ENCODE assay signal across 15 cellular contexts in the genomic region with DNA sequence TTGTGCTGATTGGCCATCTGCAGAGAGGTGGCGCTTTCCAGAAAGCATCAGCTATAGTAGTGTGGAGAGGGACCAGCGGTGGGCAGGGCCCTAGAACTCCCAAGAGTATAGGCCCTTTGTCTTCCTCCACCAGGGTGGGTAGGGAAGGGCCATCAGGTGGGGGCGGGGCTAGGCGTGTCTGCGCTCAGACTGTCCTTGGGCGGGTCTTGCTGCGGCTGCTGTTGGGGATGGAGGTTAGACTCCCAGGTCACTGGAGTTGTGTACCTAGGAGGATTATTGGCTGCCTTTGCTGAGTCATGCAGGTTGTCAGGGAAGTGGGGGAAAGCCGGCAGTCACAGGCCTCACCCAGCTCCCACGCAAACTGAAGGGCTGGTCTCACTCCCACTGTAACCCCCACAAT. TPM values are rescaled to one million over a fixed set of nuclear protein-coding genes. Genes with fewer than 3 reads are reported as not detected.
DNase-seq lines count a peak whose midpoint lies in the region; ATAC-seq, FAIRE-seq and TF ChIP-seq lines count a peak whose summit lies in the region.
"Not testable (repeated sequence)": the region's sequence is repeated elsewhere in the genome, so short reads cannot be mapped to it uniquely, and the experiment has no call there.
"Had no signal": no experiment of that assay in that cellular context is flagged by ENCODE, and none has a peak within 500 bp of the region (broad histone marks: within the 10 kb centered on the region; RNA-seq: fewer than 3 reads in every experiment).

No MANE protein-coding gene starts in this region.

- POLR2A ChIA-PET in Caco-2 (lab: Charles Lee): not testable (repeated sequence)

- H3K9ac ChIP-seq in kidney (ENCODE audit: low read length in 2 of 2): not testable (repeated sequence)

- H3K36me3 Mint-ChIP-seq in Caco-2 (ENCODE audit: insufficient read depth, unreplicated experiment): not testable (repeated sequence)

- H3K9me3 Mint-ChIP-seq in Caco-2 (ENCODE audit: unreplicated experiment): not testable (repeated sequence)

- not testable (repeated sequence) for H3K4me3 Mint-ChIP-seq in Caco-2 (ENCODE audit: unreplicated experiment)

- H3K27ac Mint-ChIP-seq in Caco-2 (ENCODE audit: unreplicated experiment): peak overlapping the region; percentile 16

- BruUV-seq in Caco-2 (replicated peaks; lab: Mats Ljungman, UMichigan): not testable (repeated sequence)

- not testable (repeated sequence) for TF ChIP-seq CTCF in Caco-2 (IDR thresholded peaks at IDR 0.05; ENCODE audit: insufficient read depth in 1 of 2, low read depth in 1 of 2, low read length in 1 of 2, severe bottlenecking in 1 of 2, unreplicated experiment in 1 of 2); bronchial epithelial cell (IDR thresholded peaks at IDR 0.05; ENCODE audit: insufficient read depth, low read length, severe bottlenecking); kidney (IDR thresholded peaks at IDR 0.05; ENCODE audit: borderline replicate concordance, extremely low read depth, insufficient read depth); mucosa of descending colon (IDR thresholded peaks at IDR 0.05)

- CTCF ChIA-PET in Caco-2 (lab: Charles Lee): not testable (repeated sequence)

- H3K36me3 ChIP-seq in Caco-2 (ENCODE audit: control insufficient read depth, insufficient read depth, low read length); bronchial epithelial cell (ENCODE audit: control insufficient read depth, insufficient read depth, low read length); kidney (ENCODE audit: control insufficient read depth in 1 of 2, insufficient read depth in 2 of 2, low read length in 2 of 2); mucosa of descending colon (ENCODE audit: low read depth): not testable (repeated sequence)

- H3K4me1 Mint-ChIP-seq in Caco-2 (ENCODE audit: low read depth, unreplicated experiment): not testable (repeated sequence)

- not testable (repeated sequence) for H3K4me3 ChIP-seq in Caco-2 (ENCODE audit: low read depth, low read length); bronchial epithelial cell (ENCODE audit: low read depth, low read length); kidney (ENCODE audit: low read length in 2 of 2); mucosa of descending colon

- H3K9me3 ChIP-seq in Caco-2; kidney (ENCODE audit: control insufficient read depth in 1 of 2, low read length in 2 of 2); mucosa of descending colon: not testable (repeated sequence)

- intact Hi-C loops in Caco-2 (cut with micrococcal nuclease; ENCODE audit: unreplicated experiment); kidney (cut with DNase I); mucosa of descending colon (cut with DNase I, micrococcal nuclease): not testable (repeated sequence)

- peak overlapping the region; percentile 64 for H3K27ac ChIP-seq in epithelial cell of prostate
- not testable (repeated sequence) for H3K27ac ChIP-seq in kidney (ENCODE audit: low read depth in 2 of 2, low read length in 2 of 2)

- not testable (repeated sequence) for ATAC-seq in mucosa of descending colon

- not testable (repeated sequence) for H3K4me1 ChIP-seq in Caco-2; kidney (ENCODE audit: control insufficient read depth in 1 of 2, insufficient read depth in 1 of 2, low read depth in 1 of 2, low read length in 2 of 2); mucosa of descending colon (ENCODE audit: low read depth)

- H3K27me3 ChIP-seq in Caco-2 (replicated peaks; ENCODE audit: control insufficient read depth, insufficient read depth, low read length); bronchial epithelial cell (ENCODE audit: control insufficient read depth, insufficient read depth, low read length): not testable (repeated sequence)

- not testable (repeated sequence) for H3K27me3 Mint-ChIP-seq in Caco-2 (ENCODE audit: insufficient read depth, unreplicated experiment)

- DNase-seq in Caco-2; epithelial cell of prostate (ENCODE audit: low read depth, low spot score): not testable (repeated sequence)
- DNase-seq in HT-29 (ENCODE audit: low spot score): peak; percentile 20
- DNase-seq in NCI-H69 (lab: John Stamatoyannopoulos, UW): peak; percentile 54
- DNase-seq in SW480 (ENCODE audit: low spot score): peak; percentile 80
- peak; percentile 56 for DNase-seq in bronchial epithelial cell (ENCODE audit: low read depth)
- DNase-seq in kidney: peak; percentile 45
- DNase-seq in mucosa of descending colon: peak in 2 of 3 donors; percentile 9 to 59

- not testable (repeated sequence) for FAIRE-seq in bronchial epithelial cell (lab: Jason Lieb, UNC); kidney (lab: Jason Lieb, UNC)

RNA-seq across cellular contexts. Expression of gene CST9L, which starts 13.5 kb away (rescaled TPM):
- not detected in 2 replicates for total RNA-seq in Caco-2 (2022)
- not detected in 2 replicates for total RNA-seq in HT-29 (2014; rRNA removed; shearing (Covaris generic))
- not detected in 2 replicates for total RNA-seq in bronchial epithelial cell
- total RNA-seq in kidney: not detected
- not detected for polyA plus RNA-seq in kidney (ENCODE audit: insufficient read depth, low read depth, low replicate concordance)
- total RNA-seq in mucosa of descending colon: not detected
- total RNA-seq: Calu3; CD4-positive, CD25-positive, alpha-beta regulatory T cell; Daoy; G401; GM12878; H7; HT1080 had no signal
- polyA plus RNA-seq: CD4-positive, CD25-positive, alpha-beta regulatory T cell; GM12878 had no signal

RNA-seq across cellular contexts. Expression of gene CST9, which starts 23.9 kb away (rescaled TPM):
- total RNA-seq in Caco-2 (2022) (not detected in 2 replicates), bronchial epithelial cell (not detected in 2 replicates), kidney (not detected), mucosa of descending colon (not detected)
- total RNA-seq in HT-29 (2014; rRNA removed; shearing (Covaris generic)): not detected in 2 replicates
- polyA plus RNA-seq in kidney (ENCODE audit: insufficient read depth, low read depth, low replicate concordance): not detected
- total RNA-seq: Calu3; CD4-positive, CD25-positive, alpha-beta regulatory T cell; Daoy; G401; GM12878; H7; HT1080 had no signal
- polyA plus RNA-seq: CD4-positive, CD25-positive, alpha-beta regulatory T cell; GM12878 had no signal

RNA-seq across cellular contexts. Expression of gene CST3, which starts 55.9 kb away (rescaled TPM):
- total RNA-seq in Caco-2 (2022) (704 and 777 TPM in 2 replicates), bronchial epithelial cell (82.7 and 124 TPM in 2 replicates), kidney (852 TPM), mucosa of descending colon (100 to 1,000 TPM; 763 to 916 (median 852) TPM)
- 417 and 453 TPM in 2 replicates for total RNA-seq in HT-29 (2014; rRNA removed; shearing (Covaris generic))
- 942 TPM for polyA plus RNA-seq in kidney (ENCODE audit: insufficient read depth, low read depth, low replicate concordance)
